ENCODE assay signal across 14 cellular contexts in genomic region chr17:45096926-45097325, GRCh38. TPM values are rescaled to one million over a fixed set of nuclear protein-coding genes. Genes with fewer than 3 reads are reported as not detected.
A peak's percentile ranks its signal among the peaks of the same experiment; 100 is the strongest.
DNase-seq lines count a peak whose midpoint lies in the region; ATAC-seq and TF ChIP-seq lines count a peak whose summit lies in the region.
"Had no signal": no experiment of that assay in that cellular context is flagged by ENCODE, and none has a peak within 500 bp of the region (broad histone marks: within the 10 kb centered on the region; RNA-seq: fewer than 3 reads in every experiment).

No MANE protein-coding gene starts in this region.

- H3K4me3 Mint-ChIP-seq in Calu3 (ENCODE audit: low read depth, unreplicated experiment), result no peak overlapping the region
- H3K4me3 Mint-ChIP-seq: IgD-negative memory B cell had no signal

- POLR2A ChIA-PET in RWPE1 (lab: Yijun Ruan, JAX; ENCODE audit: low non-redundant PET), result no interaction called here
- POLR2A ChIA-PET in HEK293T (lab: Yijun Ruan, JAX), result interaction anchor here (0.6 kb wide), 1 partner anchor 11 kb away, joined by 3 read pairs; no protein-coding TSS in a partner anchor

- H3K36me3 ChIP-seq in esophagus squamous epithelium, result peaks cover 26 to 84% (median 47%) of the 10 kb centered on the region in 3 donors
- peaks cover 48 to 54% (median 51%) of the 10 kb centered on the region in 3 donors for H3K36me3 ChIP-seq in skeletal muscle tissue (ENCODE audit: control insufficient read depth in 3 of 3, insufficient read depth in 3 of 3, low read length in 3 of 3)
- peaks cover 69% of the 10 kb centered on the region for H3K36me3 ChIP-seq in effector memory CD4-positive, alpha-beta T cell (ENCODE audit: control insufficient read depth, insufficient read depth, low read length)

- H3K27ac ChIP-seq in RWPE1, result peak overlapping the region; percentile 95
- peak overlapping the region in 3 of 4 donors; percentile 22 to 90 (median 55) for H3K27ac ChIP-seq in esophagus squamous epithelium
- no peak overlapping the region for H3K27ac ChIP-seq in skeletal muscle tissue (ENCODE audit: low read depth, low read length)
- no peak overlapping the region for H3K27ac ChIP-seq in effector memory CD4-positive, alpha-beta T cell (ENCODE audit: insufficient read depth, low read length, poor library complexity, severe bottlenecking)

- ATAC-seq in sciatic nerve (no peak), HG03432 (IDR thresholded peaks at IDR 0.05; ENCODE audit: unreplicated experiment) (no peak)

- peaks cover 28 to 81% (median 50%) of the 10 kb centered on the region in 3 donors for H3K4me1 ChIP-seq in esophagus squamous epithelium
- H3K4me1 ChIP-seq in skeletal muscle tissue (ENCODE audit: control insufficient read depth in 3 of 3, insufficient read depth in 3 of 3, low read length in 3 of 3), result peaks cover 44 to 57% (median 54%) of the 10 kb centered on the region in 3 donors
- H3K4me1 ChIP-seq in effector memory CD4-positive, alpha-beta T cell (ENCODE audit: control insufficient read depth, insufficient read depth, low read length, poor library complexity, severe bottlenecking), result no peaks in the 10 kb centered on the region
- H3K4me1 ChIP-seq: HAP-1 had no signal

- peaks cover 28% of the 10 kb centered on the region for H3K4me1 Mint-ChIP-seq in Calu3 (ENCODE audit: low read depth, unreplicated experiment)

- H3K27me3 Mint-ChIP-seq in Calu3 (ENCODE audit: unreplicated experiment), result no peaks in the 10 kb centered on the region
- H3K27me3 Mint-ChIP-seq: IgD-negative memory B cell had no signal

- H3K9ac ChIP-seq in skeletal muscle tissue (ENCODE audit: low read depth in 1 of 3, low read length in 3 of 3), result peak overlapping the region in 2 of 3 donors; percentile 5 to 42

- TF ChIP-seq POLR2A in esophagus squamous epithelium (IDR thresholded peaks at IDR 0.05), result no peak

- 97% methylated on average over 11 of the region's 11 CpGs; no CpG with 5 or more reads in 1 of the 2 donors for WGBS in esophagus squamous epithelium, 2 donors

- H3K36me3 Mint-ChIP-seq in Calu3 (ENCODE audit: insufficient read depth, unreplicated experiment), result peaks cover 88% of the 10 kb centered on the region

- H3K27ac Mint-ChIP-seq in Calu3 (ENCODE audit: unreplicated experiment), result peak overlapping the region; percentile 62
- H3K27ac Mint-ChIP-seq: IgD-negative memory B cell had no signal

- DNase-seq in Calu3 (no peak), RWPE1 (ENCODE audit: low spot score) (no peak), esophagus squamous epithelium (lab: John Stamatoyannopoulos, UW) (no peak), HEK293T (ENCODE audit: extremely low spot score) (no peak), sciatic nerve (ENCODE audit: low spot score) (no peak)
- DNase-seq in effector memory CD4-positive, alpha-beta T cell, result no peak
- DNase-seq: DMS79, NCI-H2171, NCI-H510A had no signal

- H3K4me3 ChIP-seq in esophagus squamous epithelium (no peak overlapping the region), skeletal muscle tissue (ENCODE audit: low read length in 3 of 3) (no peak overlapping the region)
- H3K4me3 ChIP-seq in effector memory CD4-positive, alpha-beta T cell (ENCODE audit: insufficient read depth, low read depth, low read length, poor library complexity, severe bottlenecking), result no peak overlapping the region
- H3K4me3 ChIP-seq: HAP-1 had no signal

- BruUV-seq in Calu3 (replicated peaks; lab: Mats Ljungman, UMichigan), result no TSS peak

- H3K27me3 ChIP-seq in esophagus squamous epithelium, result no peaks in the 10 kb centered on the region
- no peaks in the 10 kb centered on the region for H3K27me3 ChIP-seq in skeletal muscle tissue (ENCODE audit: control insufficient read depth in 3 of 3, insufficient read depth in 3 of 3, low read length in 3 of 3)
- H3K27me3 ChIP-seq in effector memory CD4-positive, alpha-beta T cell (replicated peaks; ENCODE audit: control insufficient read depth, insufficient read depth, low read length, poor library complexity, severe bottlenecking), result no peaks in the 10 kb centered on the region

- intact Hi-C loops in Calu3 (cut with micrococcal nuclease; ENCODE audit: unreplicated experiment), result loop anchor here (5.0 kb wide), 2 partner anchors 35 to 175 kb away; partner anchors contain the start of gene PLCD3
- intact Hi-C loops in esophagus squamous epithelium (cut with DNase I), result no loop called here
- intact Hi-C loops in sciatic nerve (cut with DNase I), result no loop called here

- no peak for TF ChIP-seq CTCF in Calu3 (IDR thresholded peaks at IDR 0.05; ENCODE audit: unreplicated experiment)
- no peak for TF ChIP-seq CTCF in RWPE1 (conservative IDR thresholded peaks at IDR 0.05; ENCODE audit: low read depth)
- TF ChIP-seq CTCF in esophagus squamous epithelium (IDR thresholded peaks at IDR 0.05), result no peak

- H3K9me3 ChIP-seq in esophagus squamous epithelium (no peaks in the 10 kb centered on the region), skeletal muscle tissue (ENCODE audit: control insufficient read depth in 3 of 3, low read length in 3 of 3) (no peaks in the 10 kb centered on the region)
- no peaks in the 10 kb centered on the region for H3K9me3 ChIP-seq in effector memory CD4-positive, alpha-beta T cell (ENCODE audit: control insufficient read depth, low read length)
- H3K9me3 ChIP-seq: Caco-2, HAP-1 had no signal

- CTCF ChIA-PET in Calu3 (lab: Charles Lee) (interaction anchor here (0.6 kb wide), 1 partner anchor 37 kb away, joined by 6 read pairs; no protein-coding TSS in a partner anchor), RWPE1 (lab: Yijun Ruan, JAX) (interaction anchor here (0.6 kb wide), 2 partner anchors 27 to 104 kb away, joined by 3 read pairs; no protein-coding TSS in a partner anchor), HEK293T (lab: Yijun Ruan, JAX) (interaction anchor here (1.4 to 1.9 kb wide), 2 partner anchors 39 to 186 kb away, joined by 3 to 4 read pairs; partner anchors contain the start of gene ACBD4)

- peaks cover 3% of the 10 kb centered on the region for H3K9me3 Mint-ChIP-seq in Calu3 (ENCODE audit: low read depth, unreplicated experiment)
- H3K9me3 Mint-ChIP-seq: IgD-negative memory B cell had no signal

TF ChIP-seq in HEK293T, 16 proteins besides CTCF, POLR2A, EP300 and RAD21:
- TF ChIP-seq ELF4 (IDR thresholded peaks at IDR 0.05) (no peak), TARDBP (IDR thresholded peaks at IDR 0.05) (no peak), HDGF (IDR thresholded peaks at IDR 0.05; ENCODE audit: borderline replicate concordance) (no peak), ARNT (IDR thresholded peaks at IDR 0.05) (no peak), ZNF384 (IDR thresholded peaks at IDR 0.05) (no peak), BHLHE40 (IDR thresholded peaks at IDR 0.05; ENCODE audit: borderline replicate concordance) (no peak), SUZ12 (IDR thresholded peaks at IDR 0.05) (no peak), PKNOX1 (IDR thresholded peaks at IDR 0.05) (no peak), NFRKB (IDR thresholded peaks at IDR 0.05) (no peak), L3MBTL2 (conservative IDR thresholded peaks at IDR 0.05) (no peak), FOXM1 (IDR thresholded peaks at IDR 0.05; ENCODE audit: borderline replicate concordance) (no peak), CTBP1 (IDR thresholded peaks at IDR 0.05; ENCODE audit: borderline replicate concordance) (no peak), FOXA1 (IDR thresholded peaks at IDR 0.05) (no peak), SP1 (IDR thresholded peaks at IDR 0.05) (no peak), LEF1 (IDR thresholded peaks at IDR 0.05; ENCODE audit: borderline replicate concordance) (no peak), FOXK2 (IDR thresholded peaks at IDR 0.05) (no peak)

RNA-seq across cellular contexts. Expression of gene PLCD3, which starts 35.4 kb away (rescaled TPM):
- 34.4 and 64.3 TPM in 2 replicates for total RNA-seq in Calu3 (2022)
- 100 to 1,000 TPM in 1 of 4 donors, 10 to 100 TPM in 3; 16.3 to 105 (median 20.5) TPM for total RNA-seq in esophagus squamous epithelium
- total RNA-seq in skeletal muscle tissue, result 12.0 TPM
- 79.4 TPM for total RNA-seq in sciatic nerve

RNA-seq across cellular contexts. Expression of gene NMT1, which starts 35.8 kb away (rescaled TPM):
- total RNA-seq in Calu3 (2022), result 185 and 216 TPM in 2 replicates
- 10 to 100 TPM; 54.6 to 66.2 (median 57.8) TPM for total RNA-seq in esophagus squamous epithelium
- total RNA-seq in skeletal muscle tissue, result 35.5 TPM
- 98.4 TPM for total RNA-seq in sciatic nerve

RNA-seq across cellular contexts. Expression of gene ACBD4, which starts 38.6 kb away (rescaled TPM):
- total RNA-seq in Calu3 (2022), result 21.8 and 23.2 TPM in 2 replicates
- total RNA-seq in esophagus squamous epithelium, result 1 to 10 TPM; 1.7 to 6.9 (median 4.5) TPM
- total RNA-seq in skeletal muscle tissue, result 3.1 TPM
- total RNA-seq in sciatic nerve, result 26.4 TPM

RNA-seq across cellular contexts. Expression of gene DCAKD, which starts 45.5 kb away (rescaled TPM):
- 20.5 and 21.7 TPM in 2 replicates for total RNA-seq in Calu3 (2022)
- total RNA-seq in esophagus squamous epithelium, result 10 to 100 TPM; 23.8 to 44.1 (median 34.7) TPM
- total RNA-seq in skeletal muscle tissue, result 20.9 TPM
- 40.9 TPM for total RNA-seq in sciatic nerve

RNA-seq across cellular contexts. Expression of gene HEXIM1, which starts 51.3 kb away (rescaled TPM):
- 57.2 and 64.7 TPM in 2 replicates for total RNA-seq in Calu3 (2022)
- total RNA-seq in esophagus squamous epithelium, result 10 to 100 TPM; 19.8 to 28.4 (median 25.3) TPM
- total RNA-seq in skeletal muscle tissue, result 14.6 TPM
- total RNA-seq in sciatic nerve, result 39.1 TPM

Comparison
In these comparisons a context has a peak if more than half of its experiments do, and no peak if none do; other contexts are left out.
1. H3K27ac ChIP-seq: peak in RWPE1 (single experiment) and esophagus squamous epithelium (3 of 4); none in skeletal muscle tissue (single experiment) and effector memory CD4-positive, alpha-beta T cell (single experiment).